ENCODE assay signal across 8 cellular contexts in genomic region chr7:102434039-102434481, GRCh38.
DNase-seq lines count a peak whose midpoint lies in the region; ATAC-seq lines count a peak whose summit lies in the region.

No MANE protein-coding gene starts in this region.

- no peaks in the 10 kb centered on the region for H3K9me3 ChIP-seq in BLaER1
- H3K9me3 ChIP-seq in iPS-20b (ENCODE audit: insufficient read depth, low read depth, low read length) = no peaks in the 10 kb centered on the region
- H3K9me3 ChIP-seq in subcutaneous abdominal adipose tissue (ENCODE audit: control insufficient read depth in 5 of 5, low read length in 5 of 5) = no peaks in the 10 kb centered on the region

- H3K27me3 Mint-ChIP-seq in activated naive CD8-positive, alpha-beta T cell = no peaks in the 10 kb centered on the region

- H3K4me1 Mint-ChIP-seq in activated naive CD8-positive, alpha-beta T cell (ENCODE audit: low read depth) = peaks cover 52% of the 10 kb centered on the region

- H4K20me1 ChIP-seq in BLaER1 = no peaks in the 10 kb centered on the region; the same call in 1 of the 2 replicates

- peak overlapping the region; percentile 98 for H3K27ac ChIP-seq in BLaER1
- no peak overlapping the region for H3K27ac ChIP-seq in iPS-20b (ENCODE audit: low read length)
- H3K27ac ChIP-seq in subcutaneous abdominal adipose tissue (ENCODE audit: low read depth, low read length) = peak overlapping the region; percentile 60

- ATAC-seq in HG03354 (IDR thresholded peaks at IDR 0.05; ENCODE audit: poor library complexity, severe bottlenecking, unreplicated experiment) = peak; percentile 13

- peaks cover 33% of the 10 kb centered on the region for H3K36me3 ChIP-seq in BLaER1
- H3K36me3 ChIP-seq in iPS-20b (ENCODE audit: insufficient read depth, low read depth, low read length) = no peaks in the 10 kb centered on the region
- peaks cover 0 to 7% (median 2%) of the 10 kb centered on the region in 5 donors for H3K36me3 ChIP-seq in subcutaneous abdominal adipose tissue (ENCODE audit: control insufficient read depth in 5 of 5, insufficient read depth in 5 of 5, low read length in 5 of 5)

- H3K4me1 ChIP-seq in BLaER1 (peaks cover 82% of the 10 kb centered on the region), iPS-20b (ENCODE audit: insufficient read depth, low read length) (no peaks in the 10 kb centered on the region; the same call in 1 of the 2 replicates), subcutaneous abdominal adipose tissue (ENCODE audit: control insufficient read depth in 5 of 5, insufficient read depth in 5 of 5, low read length in 5 of 5) (peaks cover 1 to 32% (median 19%) of the 10 kb centered on the region in 5 donors)

- no peaks in the 10 kb centered on the region for H3K9me3 Mint-ChIP-seq in activated naive CD8-positive, alpha-beta T cell (ENCODE audit: low read depth)

- H3K27me3 ChIP-seq in BLaER1 (no peaks in the 10 kb centered on the region), iPS-20b (ENCODE audit: insufficient read depth, low read length) (no peaks in the 10 kb centered on the region), subcutaneous abdominal adipose tissue (ENCODE audit: control insufficient read depth in 5 of 5, insufficient read depth in 4 of 5, low read length in 5 of 5) (no peaks in the 10 kb centered on the region)

- H3K4me3 ChIP-seq in BLaER1 = peak overlapping the region; percentile 97
- peak overlapping the region; percentile 87 for H3K4me3 ChIP-seq in iPS-20b (ENCODE audit: low read length)
- peak overlapping the region; percentile 69 to 76 (median 74) for H3K4me3 ChIP-seq in subcutaneous abdominal adipose tissue (ENCODE audit: low read depth in 1 of 5, low read length in 5 of 5)

- H3K27ac Mint-ChIP-seq in activated naive CD8-positive, alpha-beta T cell = peak overlapping the region; percentile 88

- no peaks in the 10 kb centered on the region for H3K36me3 Mint-ChIP-seq in activated naive CD8-positive, alpha-beta T cell

- peak overlapping the region; percentile 95 for H3K9ac ChIP-seq in BLaER1
- H3K9ac ChIP-seq in iPS-20b (ENCODE audit: low read depth, low read length) = peak overlapping the region; percentile 69; the same call in 1 of the 2 replicates
- peak overlapping the region in 4 of 5 donors; percentile 63 to 78 (median 74) for H3K9ac ChIP-seq in subcutaneous abdominal adipose tissue (ENCODE audit: low read length in 5 of 5)

- peak overlapping the region; percentile 89 for H3K4me3 Mint-ChIP-seq in activated naive CD8-positive, alpha-beta T cell

- DNase-seq in Ammon's horn (ENCODE audit: low spot score) = no peak
- no peak for DNase-seq in DMS53 treated with DMSO at 0.1 percent for 48 hours (lab: John Stamatoyannopoulos, UW; ENCODE audit: unreplicated experiment)
- no peak for DNase-seq in DMS153 (lab: John Stamatoyannopoulos, UW)

- peak overlapping the region; percentile 96 for H3K4me2 ChIP-seq in BLaER1
